Comparison of ENCODE assay signal across 8 cellular contexts in genomic region chr15:43777293-43777819, GRCh38. TPM values are rescaled to one million over a fixed set of nuclear protein-coding genes. Genes with fewer than 3 reads are reported as not detected.
DNase-seq lines count a peak whose midpoint lies in the region; ATAC-seq and TF ChIP-seq lines count a peak whose summit lies in the region.

No MANE protein-coding gene starts in this region.

- TF ChIP-seq POLR2A in esophagus muscularis mucosa (IDR thresholded peaks at IDR 0.05; ENCODE audit: low read depth): no peak

- ATAC-seq in GM21360 (IDR thresholded peaks at IDR 0.05; ENCODE audit: unreplicated experiment) (peak; percentile 40), natural killer cell (peak; percentile 77 to 85 (median 82))
- peak; percentile 90 for ATAC-seq in stimulated activated naive CD8-positive, alpha-beta T cell treated with anti-CD3 and anti-CD28 coated beads, Interleukin-15, Interleukin-2, amounts not matched to agents 100 U/mL and 50 U/mL, for 24 hours

- 1% methylated on average over 17 of the region's 28 CpGs for WGBS in esophagus muscularis mucosa

- H3K4me1 ChIP-seq in OCI-LY7 (ENCODE audit: insufficient read depth, low read length, poor library complexity, severe bottlenecking) (peaks cover 66% of the 10 kb centered on the region), esophagus muscularis mucosa (peaks cover 9 to 27% (median 23%) of the 10 kb centered on the region in 4 donors)

- TF ChIP-seq EP300 in esophagus muscularis mucosa (IDR thresholded peaks at IDR 0.05): no peak

- H3K27me3 Mint-ChIP-seq in activated T-cell treated with anti-CD3 and anti-CD28 coated beads, Interleukin-2, amount 50 U/mL, for 24 hours: no peaks in the 10 kb centered on the region
- no peaks in the 10 kb centered on the region for H3K27me3 Mint-ChIP-seq in natural killer cell (ENCODE audit: low read depth in 2 of 2)

- H3K27me3 ChIP-seq in esophagus muscularis mucosa: no peaks in the 10 kb centered on the region

- CTCF ChIA-PET in OCI-LY7 (lab: Charles Lee; ENCODE audit: unreplicated experiment): interaction anchor here (0.6 to 1.4 kb wide), 5 partner anchors 9 to 51 kb away, joined by 3 to 5 read pairs (median 4); no protein-coding TSS in a partner anchor

- H3K4me2 ChIP-seq in OCI-LY7 (ENCODE audit: low read length): peak overlapping the region; percentile 76

- intact Hi-C loops in OCI-LY7 (cut with micrococcal nuclease; ENCODE audit: unreplicated experiment) (loop anchor here (1.0 to 2.0 kb wide), 3 partner anchors 12 to 46 kb away; no protein-coding TSS in a partner anchor), esophagus muscularis mucosa (cut with DNase I) (no loop called here), natural killer cell (cut with micrococcal nuclease) (loop anchor here (1.0 kb wide), 1 partner anchor 15 kb away; the partner anchor contains the start of gene SERF2)

- TF ChIP-seq CTCF in OCI-LY7 (conservative IDR thresholded peaks at IDR 0.05; ENCODE audit: low read length) (peak; percentile 89), esophagus muscularis mucosa (IDR thresholded peaks at IDR 0.05) (peak; percentile 76 to 84 (median 80)), natural killer cell (IDR thresholded peaks at IDR 0.05) (peak; percentile 66)

- H3K9me2 ChIP-seq in OCI-LY7 (ENCODE audit: insufficient read depth, low read length): no peaks in the 10 kb centered on the region

- H3K9me3 ChIP-seq in OCI-LY7 (ENCODE audit: low read length) (no peaks in the 10 kb centered on the region), esophagus muscularis mucosa (no peaks in the 10 kb centered on the region)

- no peaks in the 10 kb centered on the region for H3K9me3 Mint-ChIP-seq in activated T-cell treated with anti-CD3 and anti-CD28 coated beads, Interleukin-2, amount 50 U/mL, for 24 hours
- no peaks in the 10 kb centered on the region for H3K9me3 Mint-ChIP-seq in natural killer cell

- peaks cover 35% of the 10 kb centered on the region for H3K36me3 Mint-ChIP-seq in activated T-cell treated with anti-CD3 and anti-CD28 coated beads, Interleukin-2, amount 50 U/mL, for 24 hours (ENCODE audit: low read depth)
- peaks cover under 1% of the 10 kb centered on the region for H3K36me3 Mint-ChIP-seq in natural killer cell

- peak overlapping the region; percentile 95 for H3K27ac Mint-ChIP-seq in activated T-cell treated with anti-CD3 and anti-CD28 coated beads, Interleukin-2, amount 50 U/mL, for 24 hours
- H3K27ac Mint-ChIP-seq in natural killer cell: peak overlapping the region; percentile 85 to 92

- peak overlapping the region; percentile 15; the same call in 1 of the 2 replicates for H2AFZ ChIP-seq in OCI-LY7 (ENCODE audit: low read length)

- H3K4me1 Mint-ChIP-seq in activated T-cell treated with anti-CD3 and anti-CD28 coated beads, Interleukin-2, amount 50 U/mL, for 24 hours (ENCODE audit: low read depth): peaks cover 30% of the 10 kb centered on the region
- H3K4me1 Mint-ChIP-seq in natural killer cell: peaks cover 12 to 22% of the 10 kb centered on the region in 2 donors

- peaks cover 22% of the 10 kb centered on the region for H4K20me1 ChIP-seq in OCI-LY7 (ENCODE audit: insufficient read depth, low read length)

- peak overlapping the region; percentile 83 for H3K4me3 Mint-ChIP-seq in activated T-cell treated with anti-CD3 and anti-CD28 coated beads, Interleukin-2, amount 50 U/mL, for 24 hours
- H3K4me3 Mint-ChIP-seq in natural killer cell: peak overlapping the region; percentile 94

- H3K36me3 ChIP-seq in OCI-LY7 (ENCODE audit: insufficient read depth, low read length): peaks cover 43% of the 10 kb centered on the region
- peaks cover under 1 to 17% (median 16%) of the 10 kb centered on the region in 4 donors for H3K36me3 ChIP-seq in esophagus muscularis mucosa

- DNase-seq in COLO668 (lab: John Stamatoyannopoulos, UW; ENCODE audit: unreplicated experiment) (peak; percentile 83), HUDEP-2 (lab: John Stamatoyannopoulos, UW; ENCODE audit: unreplicated experiment in 76 of 76) (peak in 75 of 76 experiments; percentile 44 to 93 (median 82)), OCI-LY7 (ENCODE audit: low spot score) (peak; percentile 87), esophagus muscularis mucosa (ENCODE audit: extremely low spot score) (peak; percentile 96), natural killer cell (peak; percentile 83)
- peak; percentile 88 for DNase-seq in activated T-cell treated with anti-CD3 and anti-CD28 coated beads, Interleukin-2, amount 50 U/mL, for 24 hours
- DNase-seq in stimulated activated naive CD8-positive, alpha-beta T cell treated with anti-CD3 and anti-CD28 coated beads, Interleukin-15, Interleukin-2, amounts not matched to agents 100 U/mL and 50 U/mL, for 24 hours: peak; percentile 92

- H3K4me3 ChIP-seq in OCI-LY7 (ENCODE audit: low read depth, low read length, poor library complexity, severe bottlenecking) (peak overlapping the region; percentile 79), esophagus muscularis mucosa (peak overlapping the region; percentile 64 to 79 (median 67))

- peaks cover 49% of the 10 kb centered on the region for H3K79me2 ChIP-seq in OCI-LY7 (ENCODE audit: insufficient read depth, low read depth, low read length)

- H3K27ac ChIP-seq in OCI-LY7 (ENCODE audit: low read depth, low read length, poor library complexity, severe bottlenecking): peak overlapping the region; percentile 91
- H3K27ac ChIP-seq in esophagus muscularis mucosa (replicated peaks in 1 of 4): peak overlapping the region; percentile 84 to 94 (median 92)

- POLR2A ChIA-PET in OCI-LY7 (lab: Charles Lee): interaction anchor here (0.7 to 7.0 kb wide), 14 partner anchors 12 to 751 kb away, joined by 3 to 98 read pairs (median 10); partner anchors contain the start of genes HYPK, MFAP1, PDIA3 and SERF2

- BruUV-seq in OCI-LY7 (replicated peaks; lab: Mats Ljungman, UMichigan): TSS peak; percentile 72

RNA-seq across cellular contexts. Expression of gene ELL3, which starts 0.6 kb away (rescaled TPM):
- total RNA-seq in OCI-LY7 (2014; rRNA removed; shearing (Covaris generic)): 296 and 306 TPM in 2 replicates
- total RNA-seq in OCI-LY7 (2022): 116 and 134 TPM in 2 replicates
- 1 to 10 TPM; 3.0 to 7.7 (median 4.1) TPM for total RNA-seq in esophagus muscularis mucosa
- under 1 TPM in 2 of 3 donors, not detected in 1; 0.82 to 0.88 TPM for total RNA-seq in natural killer cell

RNA-seq across cellular contexts. Expression of gene SERF2, which starts 14.8 kb away (rescaled TPM):
- total RNA-seq in OCI-LY7 (2014; rRNA removed; shearing (Covaris generic)): 581 and 622 TPM in 2 replicates
- total RNA-seq in OCI-LY7 (2022) (1,328 and 1,370 TPM in 2 replicates), esophagus muscularis mucosa (100 to 1,000 TPM; 625 to 874 (median 721) TPM), natural killer cell (100 to 1,000 TPM; 476 to 551 (median 526) TPM)

RNA-seq across cellular contexts. Expression of gene SERINC4, which starts 22.7 kb away (rescaled TPM):
- 0.23 and 0.60 TPM in 2 replicates for total RNA-seq in OCI-LY7 (2014; rRNA removed; shearing (Covaris generic))
- total RNA-seq in OCI-LY7 (2022): 1.1 and 1.9 TPM in 2 replicates
- not detected for total RNA-seq in esophagus muscularis mucosa
- under 1 TPM in 2 of 3 donors, not detected in 1; 0.18 to 0.25 TPM for total RNA-seq in natural killer cell

RNA-seq across cellular contexts. Expression of gene HYPK, which starts 23.0 kb away (rescaled TPM):
- 16.1 and 25.0 TPM in 2 replicates for total RNA-seq in OCI-LY7 (2014; rRNA removed; shearing (Covaris generic))
- 48.9 and 53.6 TPM in 2 replicates for total RNA-seq in OCI-LY7 (2022)
- 10 to 100 TPM in 1 of 4 donors, 1 to 10 TPM in 3; 4.8 to 12.0 (median 9.4) TPM for total RNA-seq in esophagus muscularis mucosa
- 10 to 100 TPM; 19.8 to 29.3 (median 25.8) TPM for total RNA-seq in natural killer cell

RNA-seq across cellular contexts. Expression of gene PDIA3, which starts 31.1 kb away (rescaled TPM):
- 79.1 and 82.1 TPM in 2 replicates for total RNA-seq in OCI-LY7 (2014; rRNA removed; shearing (Covaris generic))
- total RNA-seq in OCI-LY7 (2022): 243 and 293 TPM in 2 replicates
- total RNA-seq in esophagus muscularis mucosa: 100 to 1,000 TPM in 2 of 4 donors, 10 to 100 TPM in 2; 70.6 to 256 (median 101) TPM
- total RNA-seq in natural killer cell: 100 to 1,000 TPM; 295 to 334 (median 312) TPM

Comparison
In these comparisons a context has a peak if more than half of its experiments do, and no peak if none do; other contexts are left out.
1. Peak in every context shown above with its lines: DNase-seq, ATAC-seq, H3K4me3 ChIP-seq and H3K27ac ChIP-seq.
2. ATAC-seq: peak in every context shown above with its lines; median percentile 90 in stimulated activated naive CD8-positive, alpha-beta T cell treated with anti-CD3 and anti-CD28 coated beads, Interleukin-15, Interleukin-2, amounts not matched to agents 100 U/mL and 50 U/mL, for 24 hours; 82 in natural killer cell; 40 in GM21360.
3. RNA of gene ELL3, which starts 0.6 kb away (total RNA-seq): 116 to 306 TPM in OCI-LY7; 3.0 to 7.7 TPM in esophagus muscularis mucosa and 0.82 to 0.88 TPM in natural killer cell; every median in the first group is over 10 times any median in the second.